In the genomic region with DNA sequence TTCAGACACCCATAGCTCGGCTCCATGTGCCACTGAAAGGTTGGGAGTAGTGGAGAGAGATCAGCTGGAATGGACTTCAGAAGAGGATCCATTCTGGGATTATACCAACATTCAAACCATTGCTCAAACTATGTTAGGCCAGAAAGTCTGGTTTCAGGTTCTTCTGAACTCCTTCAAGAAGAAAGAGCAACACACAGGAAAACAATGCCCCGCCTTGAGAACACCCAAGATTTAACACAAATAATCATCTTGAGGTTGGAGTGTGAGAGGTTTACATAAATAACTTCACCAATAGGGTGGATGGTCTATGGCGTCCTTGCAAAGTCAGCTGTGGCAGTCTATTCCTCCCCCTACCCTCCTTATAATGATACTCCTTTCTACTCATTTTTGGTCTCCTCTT, we compare ENCODE assay signal across 23 cellular contexts.
A peak's percentile ranks its signal among the peaks of the same experiment; 100 is the strongest.
DNase-seq lines count a peak whose midpoint lies in the region; ATAC-seq and TF ChIP-seq lines count a peak whose summit lies in the region.
"Had no signal": no experiment of that assay in that cellular context is flagged by ENCODE, and none has a peak within 500 bp of the region (broad histone marks: within the 10 kb centered on the region; RNA-seq: fewer than 3 reads in every experiment).

No MANE protein-coding gene starts in this region.

- peaks cover 82% of the 10 kb centered on the region for H3K4me1 Mint-ChIP-seq in activated CD4-positive, alpha-beta T cell treated with anti-CD3 and anti-CD28 coated beads for 36 hours
- H3K4me1 Mint-ChIP-seq in HFFc6 (ENCODE audit: low read depth) (peaks cover 58% of the 10 kb centered on the region), mesothelial cell of epicardium (peaks cover 62% of the 10 kb centered on the region)
- peaks cover 90% of the 10 kb centered on the region for H3K4me1 Mint-ChIP-seq in activated naive CD8-positive, alpha-beta T cell treated with anti-CD3 and anti-CD28 coated beads, Interleukin-2, amount 50 U/mL, for 24 hours

- no peak overlapping the region for H3K4me3 Mint-ChIP-seq in activated CD4-positive, alpha-beta T cell treated with anti-CD3 and anti-CD28 coated beads for 36 hours
- H3K4me3 Mint-ChIP-seq in HFFc6, result no peak overlapping the region
- no peak overlapping the region for H3K4me3 Mint-ChIP-seq in activated naive CD8-positive, alpha-beta T cell treated with anti-CD3 and anti-CD28 coated beads, Interleukin-2, amount 50 U/mL, for 24 hours
- no peak overlapping the region for H3K4me3 Mint-ChIP-seq in mesothelial cell of epicardium
- H3K4me3 Mint-ChIP-seq: activated naive CD8-positive, alpha-beta T cell treated with anti-CD3 and anti-CD28 coated beads, Interleukin-2, amount 10 ng/mL, durations not matched to agents 7 days and 5 days; dendritic cell treated with granulocyte-macrophage colony-stimulating factor and Interleukin-4, amounts not matched to agents 40 ng/mL and 50 ng/mL, for 4 days; H9; memory B cell; nephron had no signal

- H3K27ac Mint-ChIP-seq in activated CD4-positive, alpha-beta T cell treated with anti-CD3 and anti-CD28 coated beads for 36 hours, result peak overlapping the region; percentile 16
- H3K27ac Mint-ChIP-seq in HFFc6, result peak overlapping the region; percentile 80
- peak overlapping the region; percentile 64 for H3K27ac Mint-ChIP-seq in activated naive CD8-positive, alpha-beta T cell treated with anti-CD3 and anti-CD28 coated beads, Interleukin-2, amount 50 U/mL, for 24 hours
- H3K27ac Mint-ChIP-seq in mesothelial cell of epicardium, result peak overlapping the region; percentile 10
- H3K27ac Mint-ChIP-seq: activated naive CD8-positive, alpha-beta T cell treated with anti-CD3 and anti-CD28 coated beads, Interleukin-2, amount 10 ng/mL, durations not matched to agents 7 days and 5 days; dendritic cell treated with granulocyte-macrophage colony-stimulating factor and Interleukin-4, amounts not matched to agents 40 ng/mL and 50 ng/mL, for 4 days; H9; memory B cell had no signal

- no peaks in the 10 kb centered on the region for H3K27me3 Mint-ChIP-seq in activated CD4-positive, alpha-beta T cell treated with anti-CD3 and anti-CD28 coated beads for 36 hours
- peaks cover 1% of the 10 kb centered on the region; the same call in 1 of the 2 replicates for H3K27me3 Mint-ChIP-seq in HFFc6 (ENCODE audit: insufficient read depth)
- H3K27me3 Mint-ChIP-seq in activated naive CD8-positive, alpha-beta T cell treated with anti-CD3 and anti-CD28 coated beads, Interleukin-2, amount 50 U/mL, for 24 hours, result no peaks in the 10 kb centered on the region
- H3K27me3 Mint-ChIP-seq in mesothelial cell of epicardium (ENCODE audit: low read depth), result peaks cover 28% of the 10 kb centered on the region
- H3K27me3 Mint-ChIP-seq: dendritic cell treated with granulocyte-macrophage colony-stimulating factor and Interleukin-4, amounts not matched to agents 40 ng/mL and 50 ng/mL, for 4 days had no signal

- ATAC-seq in activated CD4-positive, alpha-beta T cell treated with anti-CD3 and anti-CD28 coated beads for 36 hours, result no peak
- ATAC-seq in activated naive CD8-positive, alpha-beta T cell treated with anti-CD3 and anti-CD28 coated beads, Interleukin-2, amount 50 U/mL, for 24 hours, result no peak
- no peak for ATAC-seq in GM21737 (IDR thresholded peaks at IDR 0.05; ENCODE audit: unreplicated experiment)
- ATAC-seq: upper lobe of right lung had no signal

- intact Hi-C loops in activated CD4-positive, alpha-beta T cell treated with anti-CD3 and anti-CD28 coated beads for 36 hours (cut with DNase I, micrococcal nuclease), result loop anchor here in 1 of 2 experiments (5.0 kb wide), 2 partner anchors 102 to 123 kb away; no protein-coding TSS in a partner anchor

- POLR2A ChIA-PET in activated CD4-positive, alpha-beta T cell treated with anti-CD3 and anti-CD28 coated beads for 36 hours (lab: Charles Lee), result no interaction called here

- TF ChIP-seq CTCF in HFFc6 (IDR thresholded peaks at IDR 0.05) (no peak), mesothelial cell of epicardium (IDR thresholded peaks at IDR 0.05; ENCODE audit: unreplicated experiment) (no peak)

- CTCF ChIA-PET in activated CD4-positive, alpha-beta T cell treated with anti-CD3 and anti-CD28 coated beads for 36 hours (lab: Charles Lee), result interaction anchor here (0.7 to 0.8 kb wide), 2 partner anchors 16 to 478 kb away, joined by 3 read pairs; no protein-coding TSS in a partner anchor

- no peaks in the 10 kb centered on the region for H3K36me3 Mint-ChIP-seq in activated CD4-positive, alpha-beta T cell treated with anti-CD3 and anti-CD28 coated beads for 36 hours (ENCODE audit: low read depth)
- H3K36me3 Mint-ChIP-seq in HFFc6 (ENCODE audit: low read depth), result no peaks in the 10 kb centered on the region
- H3K36me3 Mint-ChIP-seq in activated naive CD8-positive, alpha-beta T cell treated with anti-CD3 and anti-CD28 coated beads, Interleukin-2, amount 50 U/mL, for 24 hours (ENCODE audit: low read depth), result no peaks in the 10 kb centered on the region
- no peaks in the 10 kb centered on the region for H3K36me3 Mint-ChIP-seq in mesothelial cell of epicardium
- H3K36me3 Mint-ChIP-seq: memory B cell had no signal

- no peak for DNase-seq in activated CD4-positive, alpha-beta T cell treated with anti-CD3 and anti-CD28 coated beads for 36 hours
- no peak for DNase-seq in activated CD4-positive, alpha-beta T cell treated with anti-CD3 and anti-CD28 coated beads, Interleukin-2, amount 50 U/mL, for 48 hours
- DNase-seq in HFFc6 (no peak), mesothelial cell of epicardium (ENCODE audit: low spot score in 2 of 2, unreplicated experiment in 2 of 2) (no peak), OCI-M1 (lab: John Stamatoyannopoulos, UW) (no peak), NCI-H82 (lab: John Stamatoyannopoulos, UW) (no peak)
- no peak for DNase-seq in activated naive CD8-positive, alpha-beta T cell treated with anti-CD3 and anti-CD28 coated beads, Interleukin-2, amount 50 U/mL, for 24 hours
- DNase-seq: activated CD4-positive, CD25-positive, alpha-beta regulatory T cell; activated naive CD8-positive, alpha-beta T cell treated with anti-CD3 and anti-CD28 coated beads, Interleukin-2, amount 10 ng/mL, durations not matched to agents 7 days and 5 days; brain microvascular endothelial cell; C1 segment of cervical spinal cord; foreskin melanocyte; H9; NCI-H1417 treated with DMSO at 0.1 percent for 48 hours; NCI-H2171; NCI-H526 treated with DMSO at 0.1 percent for 48 hours; SHP77; stimulated activated CD4-positive, alpha-beta T cell treated with anti-CD3 and anti-CD28 coated beads, Interleukin-4, amount 100 ng/mL, for 1 hour; upper lobe of right lung had no signal

- H3K9me3 Mint-ChIP-seq in activated CD4-positive, alpha-beta T cell treated with anti-CD3 and anti-CD28 coated beads for 36 hours (ENCODE audit: low read depth), result no peaks in the 10 kb centered on the region
- H3K9me3 Mint-ChIP-seq in HFFc6 (no peaks in the 10 kb centered on the region), mesothelial cell of epicardium (no peaks in the 10 kb centered on the region)
- no peaks in the 10 kb centered on the region for H3K9me3 Mint-ChIP-seq in activated naive CD8-positive, alpha-beta T cell treated with anti-CD3 and anti-CD28 coated beads, Interleukin-2, amount 50 U/mL, for 24 hours
- H3K9me3 Mint-ChIP-seq: dendritic cell treated with granulocyte-macrophage colony-stimulating factor and Interleukin-4, amounts not matched to agents 40 ng/mL and 50 ng/mL, for 4 days; H9; memory B cell had no signal

Comparison
In these comparisons a context has a peak if more than half of its experiments do, and no peak if none do; other contexts are left out.
1. H3K27ac Mint-ChIP-seq: peak in every context shown above with its lines; median percentile 80 in HFFc6; 64 in activated naive CD8-positive, alpha-beta T cell treated with anti-CD3 and anti-CD28 coated beads, Interleukin-2, amount 50 U/mL, for 24 hours; 16 in activated CD4-positive, alpha-beta T cell treated with anti-CD3 and anti-CD28 coated beads for 36 hours; 10 in mesothelial cell of epicardium.